Comparison of ENCODE assay signal across 8 cellular contexts in the genomic region with DNA sequence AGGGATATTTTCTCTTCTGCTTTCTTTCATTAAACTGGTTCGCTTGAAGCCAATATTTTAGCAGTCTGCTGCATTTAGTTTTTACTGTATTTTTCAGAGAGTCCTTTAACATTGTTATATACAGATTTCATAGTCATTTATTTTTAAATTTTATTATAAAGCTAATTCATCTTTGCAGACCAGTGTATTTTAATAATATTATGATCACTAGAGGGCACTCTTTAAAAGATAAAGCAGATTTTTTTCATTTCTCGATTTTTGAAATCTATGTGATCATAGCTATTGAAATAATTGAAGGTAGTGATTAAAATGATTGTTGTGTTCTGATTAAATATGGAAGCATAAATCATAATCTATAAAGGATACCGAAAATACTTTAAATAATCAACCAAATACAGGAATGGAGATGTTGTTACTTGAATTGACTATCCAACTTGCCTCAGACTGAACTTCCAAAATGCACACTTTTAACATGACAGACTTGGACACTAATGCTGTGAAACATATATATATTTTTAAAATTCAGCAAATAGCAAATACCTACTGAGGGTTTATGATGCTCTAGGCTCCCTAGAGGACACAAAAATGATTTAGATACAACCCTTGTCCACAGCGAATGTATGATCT. TPM values are rescaled to one million over a fixed set of nuclear protein-coding genes. Genes with fewer than 3 reads are reported as not detected.
DNase-seq lines count a peak whose midpoint lies in the region; ATAC-seq and TF ChIP-seq lines count a peak whose summit lies in the region.

No MANE protein-coding gene starts in this region.

- no peak for TF ChIP-seq POLR2A in adrenal gland (IDR thresholded peaks at IDR 0.05)

- no peak overlapping the region for H3K27ac Mint-ChIP-seq in nephron

- H3K36me3 ChIP-seq in adrenal gland (replicated peaks in 1 of 2) = no peaks in the 10 kb centered on the region

- peak; percentile 14 to 66 (median 52) for TF ChIP-seq CTCF in adrenal gland (IDR thresholded peaks at IDR 0.05)
- peak; percentile 41 to 64 (median 48) for TF ChIP-seq CTCF in nephron (IDR thresholded peaks at IDR 0.05; ENCODE audit: unreplicated experiment in 3 of 3)

- 46 to 50% (median 48%) methylated on average over 4 of the region's 4 CpGs for WGBS in adrenal gland, 4 donors

- H3K27me3 Mint-ChIP-seq in nephron (ENCODE audit: low read depth) = no peaks in the 10 kb centered on the region

- peaks cover 10% of the 10 kb centered on the region for H3K36me3 Mint-ChIP-seq in nephron (ENCODE audit: low read depth)

- H3K9me3 ChIP-seq in adrenal gland (replicated peaks in 1 of 3) = no peaks in the 10 kb centered on the region

- H3K27ac ChIP-seq in adrenal gland = no peak overlapping the region

- no peaks in the 10 kb centered on the region for H3K4me1 ChIP-seq in adrenal gland (replicated peaks in 1 of 2)

- H3K4me3 Mint-ChIP-seq in nephron = no peak overlapping the region

- no peaks in the 10 kb centered on the region for H3K27me3 ChIP-seq in adrenal gland

- no peak for ATAC-seq in left colon
- ATAC-seq in HG02852 (IDR thresholded peaks at IDR 0.05; ENCODE audit: unreplicated experiment) = no peak
- no peak for ATAC-seq in HG02884 (IDR thresholded peaks at IDR 0.05; ENCODE audit: unreplicated experiment)

- no peaks in the 10 kb centered on the region for H3K4me1 Mint-ChIP-seq in nephron

- DNase-seq in COLO829 (ENCODE audit: low spot score) (peak; percentile 48), Kasumi-1 (lab: John Stamatoyannopoulos, UW) (peak; percentile 13 to 43), adrenal gland (no peak), left colon (no peak), activated gamma-delta T cell (lab: John Stamatoyannopoulos, UW) (no peak)

- H3K9me3 Mint-ChIP-seq in nephron = peaks cover 8% of the 10 kb centered on the region

- intact Hi-C loops in adrenal gland (cut with DNase I) = loop anchor here (5.0 to 10.0 kb wide), 2 partner anchors 54 to 129 kb away; no protein-coding TSS in a partner anchor
- intact Hi-C loops in left colon (cut with DNase I, micrococcal nuclease) = loop anchor here in 1 of 2 donors (5.0 kb wide), 1 partner anchor 134 kb away; no protein-coding TSS in a partner anchor

- no peak overlapping the region for H3K4me3 ChIP-seq in adrenal gland

RNA-seq across cellular contexts. Expression of a gene that starts 35.2 kb away (rescaled TPM):
- total RNA-seq in adrenal gland = 10 to 100 TPM; 30.0 to 69.9 (median 36.7) TPM
- polyA plus RNA-seq in adrenal gland = 10 to 100 TPM; 15.7 to 58.6 (median 19.5) TPM
- total RNA-seq in left colon = 10 to 100 TPM; 12.6 to 13.7 TPM

Comparison
In these comparisons a context has a peak if more than half of its experiments do, and no peak if none do; other contexts are left out.
1. DNase-seq: peak in COLO829 (single experiment) and Kasumi-1 (2 of 2); none in adrenal gland (0 of 7), left colon (0 of 2) and activated gamma-delta T cell (single experiment).